ENCODE assay signal across 8 cellular contexts in genomic region chr1:43934279-43934985, GRCh38. TPM values are rescaled to one million over a fixed set of nuclear protein-coding genes. Genes with fewer than 3 reads are reported as not detected.
DNase-seq lines count a peak whose midpoint lies in the region; FAIRE-seq and TF ChIP-seq lines count a peak whose summit lies in the region.

No MANE protein-coding gene starts in this region.

- peak overlapping the region; percentile 44; the same call in 1 of the 2 replicates for H2BK20ac ChIP-seq in H1 (ENCODE audit: low read length)

- H3K4me1 ChIP-seq in H1 (replicated peaks in 1 of 4; ENCODE audit: control insufficient read depth in 3 of 4, insufficient read depth in 4 of 4, low read length in 3 of 4), result peaks cover 14 to 41% (median 35%) of the 10 kb centered on the region in 4 experiments
- peaks cover 11% of the 10 kb centered on the region for H3K4me1 ChIP-seq in mesendoderm (ENCODE audit: control insufficient read depth, low read depth, low read length)
- H3K4me1 ChIP-seq in stomach, result peaks cover 29 to 46% (median 40%) of the 10 kb centered on the region in 4 donors

- H3K56ac ChIP-seq in H1 (replicated peaks; ENCODE audit: insufficient read length, low read depth, low read length), result no peak overlapping the region
- H3K56ac ChIP-seq in mesendoderm (ENCODE audit: low read length), result peak overlapping the region; percentile 85

- H4K20me1 ChIP-seq in H1 (replicated peaks in 1 of 2; ENCODE audit: control insufficient read depth in 1 of 2, insufficient read depth in 2 of 2, low read length in 2 of 2), result peaks cover 7 to 8% of the 10 kb centered on the region in 2 experiments

- peak; percentile 81 for FAIRE-seq in H1 (lab: Jason Lieb, UNC)

- intact Hi-C loops in stomach (cut with DNase I; ENCODE audit: low total_unique reads), result loop anchor here (5.0 kb wide), 1 partner anchor 172 kb away; no protein-coding TSS in a partner anchor

- H3K18ac ChIP-seq in H1 (ENCODE audit: extremely low read depth, low read length), result peak overlapping the region; percentile 92
- H3K18ac ChIP-seq in mesendoderm (ENCODE audit: low read length), result no peak overlapping the region

- peak overlapping the region; percentile 29 for H2BK120ac ChIP-seq in H1 (replicated peaks; ENCODE audit: low read depth, low read length)
- H2BK120ac ChIP-seq in mesendoderm (ENCODE audit: low read depth, low read length), result no peak overlapping the region

- H3K23me2 ChIP-seq in H1 (ENCODE audit: low read depth, low read length), result peaks cover 11% of the 10 kb centered on the region; the same call in 1 of the 2 replicates

- peaks cover 0 to 8% (median 4%) of the 10 kb centered on the region in 4 experiments; a peak in 5 of 7 replicates for H3K27me3 ChIP-seq in H1 (replicated peaks in 1 of 4; ENCODE audit: control insufficient read depth in 3 of 4, extremely low read depth in 1 of 4, insufficient read depth in 3 of 4, low read length in 3 of 4)
- no peaks in the 10 kb centered on the region for H3K27me3 ChIP-seq in mesendoderm (ENCODE audit: insufficient read depth, low read length, poor library complexity)
- peaks cover 0 to 26% (median 25%) of the 10 kb centered on the region in 3 donors for H3K27me3 ChIP-seq in stomach

- H3K9me3 ChIP-seq in H1 (ENCODE audit: insufficient read depth in 2 of 2, low read depth in 1 of 2, low read length in 1 of 2), result no peaks in the 10 kb centered on the region
- no peaks in the 10 kb centered on the region for H3K9me3 ChIP-seq in stomach

- peak overlapping the region; percentile 90 for H2BK12ac ChIP-seq in H1 (ENCODE audit: low read depth, low read length)

- H2BK5ac ChIP-seq in H1 (ENCODE audit: low read depth, low read length) (peak overlapping the region; percentile 85; the same call in 1 of the 2 replicates), mesendoderm (ENCODE audit: low read length) (no peak overlapping the region)

- H4K8ac ChIP-seq in H1 (ENCODE audit: extremely low read depth, insufficient read depth, low read length) (peak overlapping the region; percentile 84; the same call in 1 of the 2 replicates), mesendoderm (ENCODE audit: low read depth, low read length) (no peak overlapping the region)

- H3K14ac ChIP-seq in H1 (ENCODE audit: insufficient read length), result no peak overlapping the region

- H3K27ac ChIP-seq in H1 (ENCODE audit: low read depth, low read length) (no peak overlapping the region), mesendoderm (ENCODE audit: low read depth, low read length) (peak overlapping the region; percentile 3), stomach (peak overlapping the region in 2 of 5 donors; percentile 19 to 76)

- no peak overlapping the region; a peak in 1 of 7 replicates for H3K9ac ChIP-seq in H1 (replicated peaks in 1 of 4; ENCODE audit: extremely low read depth in 1 of 4, low read depth in 3 of 4, low read length in 3 of 4)
- peak overlapping the region; percentile 62 for H3K9ac ChIP-seq in mesendoderm (ENCODE audit: low read length)

- TF ChIP-seq POLR2A in H1 (IDR thresholded peaks at IDR 0.05; ENCODE audit: control extremely low read depth in 1 of 2, low read depth in 2 of 2, low read length in 2 of 2) (no peak), stomach (IDR thresholded peaks at IDR 0.05) (no peak)

- CTCF ChIA-PET in H1 (lab: Charles Lee; ENCODE audit: partially characterized antibody), result interaction anchor here (0.5 to 18.6 kb wide), 98 partner anchors 12 to 953 kb away, joined by 3 to 618 read pairs (median 6); partner anchors contain the start of genes ATP6V0B, CCDC24, DPH2 and IPO13

- H3K4ac ChIP-seq in H1 (replicated peaks; ENCODE audit: insufficient read length, low read depth, low read length) (peak overlapping the region; percentile 45), mesendoderm (ENCODE audit: low read depth, low read length) (no peak overlapping the region)

- POLR2A ChIA-PET in H1 (lab: Charles Lee; ENCODE audit: partially characterized antibody), result interaction anchor here (0.6 to 8.0 kb wide), 19 partner anchors 10 to 283 kb away, joined by 3 to 89 read pairs (median 5); partner anchors contain the start of genes ATP6V0B, IPO13, SLC6A9 and ST3GAL3

- TF ChIP-seq CTCF in AG09319 (IDR thresholded peaks at IDR 0.05; ENCODE audit: low read depth, low read length) (peak; percentile 91), H1 (IDR thresholded peaks at IDR 0.05; ENCODE audit: control extremely low read depth in 1 of 3, insufficient read depth in 1 of 3, low read depth in 1 of 3, low read length in 3 of 3) (peak in 2 of 3 experiments; percentile 97 to 98; a peak in 3 of 4 replicates), stomach (IDR thresholded peaks at IDR 0.05) (peak in 6 of 7 experiments; percentile 19 to 83 (median 76))

- no peak overlapping the region for H3K23ac ChIP-seq in H1 (ENCODE audit: insufficient read length)
- peak overlapping the region; percentile 9 for H3K23ac ChIP-seq in mesendoderm (ENCODE audit: low read length)

- no peaks in the 10 kb centered on the region for H3K79me1 ChIP-seq in H1 (ENCODE audit: low read depth, low read length)
- H3K79me1 ChIP-seq in mesendoderm (ENCODE audit: low read length), result no peaks in the 10 kb centered on the region

- H4K5ac ChIP-seq in H1 (ENCODE audit: insufficient read length, low read depth, low read length) (peak overlapping the region; percentile 63), mesendoderm (ENCODE audit: low read length) (no peak overlapping the region)

- TF ChIP-seq EP300 in H1 (IDR thresholded peaks at IDR 0.05; ENCODE audit: borderline replicate concordance in 1 of 2, low read depth in 2 of 2, low read length in 2 of 2), result 0 out of 3 replicates have a peak, but pooled peaks of 1 of the 2 experiments have one; percentile 36
- no peak for TF ChIP-seq EP300 in stomach (IDR thresholded peaks at IDR 0.05)

- peak overlapping the region; percentile 78 for H4K91ac ChIP-seq in H1 (replicated peaks; ENCODE audit: insufficient read length, low read length)

- peak overlapping the region; percentile 89 to 93 for H3K4me2 ChIP-seq in H1 (ENCODE audit: insufficient read depth in 1 of 2, low read depth in 2 of 2, low read length in 2 of 2)
- no peak overlapping the region for H3K4me2 ChIP-seq in mesendoderm (ENCODE audit: low read length)

- no peak overlapping the region for H2AFZ ChIP-seq in H1 (ENCODE audit: low read length)

- H3K36me3 ChIP-seq in H1 (ENCODE audit: control insufficient read depth in 2 of 4, insufficient read depth in 4 of 4, low read length in 3 of 4) (no peaks in the 10 kb centered on the region; a peak in 1 of 8 replicates), mesendoderm (ENCODE audit: control insufficient read depth, insufficient read depth, low read length) (no peaks in the 10 kb centered on the region), stomach (peaks cover 0 to 9% (median 4%) of the 10 kb centered on the region in 4 donors)

- H3K4me3 ChIP-seq in H1 (ENCODE audit: extremely low read depth in 1 of 4, insufficient read depth in 2 of 4, low read depth in 3 of 4, low read length in 4 of 4), result peak overlapping the region; percentile 57 to 67 (median 62); a peak in 7 of 8 replicates
- no peak overlapping the region for H3K4me3 ChIP-seq in mesendoderm (ENCODE audit: low read length)
- H3K4me3 ChIP-seq in stomach, result peak overlapping the region in 3 of 4 donors; percentile 33 to 52 (median 45)

- DNase-seq in AG09319 (ENCODE audit: extremely low read depth, low read depth) (no peak), H4 (ENCODE audit: low spot score) (peak; percentile 61), NCI-H460 (ENCODE audit: extremely low read depth, low read depth) (peak; percentile 62), H1 (ENCODE audit: low read depth in 1 of 2, low spot score in 2 of 2) (peak; percentile 67 to 94), mesendoderm (peak; percentile 92), stomach (peak; percentile 68), OCI-M2 (lab: John Stamatoyannopoulos, UW; ENCODE audit: unreplicated experiment) (no peak)
- peak; percentile 30 to 42 for DNase-seq in activated CD4-positive, alpha-beta T cell treated with anti-CD3 and anti-CD28 coated beads, Interleukin-2, amount 50 U/mL, for 4 hours

- H2AK5ac ChIP-seq in H1 (ENCODE audit: low read depth, low read length) (no peak overlapping the region; the same call in 1 of the 2 replicates), mesendoderm (ENCODE audit: low read length) (peak overlapping the region; percentile 71)

- TF ChIP-seq RAD21 in H1 (IDR thresholded peaks at IDR 0.05 in 1 of 2, conservative IDR thresholded peaks at IDR 0.05 in 1 of 2; ENCODE audit: low read depth in 2 of 2, low read length in 2 of 2), result peak; percentile 92 to 97

- H3K79me2 ChIP-seq in H1 (ENCODE audit: control insufficient read depth in 1 of 2, insufficient read depth in 2 of 2, low read length in 2 of 2) (no peaks in the 10 kb centered on the region), mesendoderm (ENCODE audit: control insufficient read depth, insufficient read depth, low read length) (no peaks in the 10 kb centered on the region)

- WGBS in H1 (ENCODE audit: extremely low coverage in 1 of 2, insufficient coverage in 1 of 2, insufficient read length in 1 of 2, insufficient replicate concordance in 2 of 2, low coverage in 1 of 2, low lambda C conversion rate in 2 of 2, missing lambda C conversion rate in 1 of 2), 2 experiments, result 37% methylated on average over 7 of the region's 7 CpGs; no CpG with 5 or more reads in 1 of the 2 experiments
- no CpG with 5 or more reads among the region's 7 CpGs for WGBS in mesendoderm (ENCODE audit: extremely low coverage, insufficient coverage, low lambda C conversion rate)
- WGBS in stomach, 5 donors, result 35 to 55% (median 49%) methylated on average over 5 to 7 of the region's 7 CpGs

- peak overlapping the region; percentile 99; the same call in 1 of the 2 replicates for H2BK15ac ChIP-seq in H1 (ENCODE audit: low read length)
- H2BK15ac ChIP-seq in mesendoderm (replicated peaks; ENCODE audit: low read depth), result no peak overlapping the region

RNA-seq across cellular contexts. Expression of gene ARTN, which starts 0.8 kb away (rescaled TPM):
- total RNA-seq in H4 (2014; rRNA removed; shearing (Covaris generic)), result 0.25 TPM in 1 of 2 replicates, not detected in the other
- 9.7 and 10.7 TPM in 2 replicates for total RNA-seq in NCI-H460 (2014; rRNA removed; shearing (Covaris generic))
- 30.1 and 66.4 TPM in 2 replicates for polyA plus RNA-seq in NCI-H460 (2014; cell fraction: nucleus; rRNA removed)
- 22.7 and 23.3 TPM in 2 replicates for total RNA-seq in H1 (2021; fragmentation: NEBNext Ultra II Directional; extraction: Animal tissue kit (Norgen Biotek cat#: 25700))
- polyA plus RNA-seq in H1 (2011; rRNA removed) (13.5 and 17.4 TPM in 2 replicates), stomach (1 to 10 TPM in 1 of 3 donors, under 1 TPM in 1, not detected in 1; 0.44 to 4.8 TPM)
- polyA plus RNA-seq in H1 (2011; cell fraction: cytosol; rRNA removed), result 17.3 TPM
- polyA plus RNA-seq in H1 (2011; cell fraction: nucleus; rRNA removed), result 51.9 TPM
- polyA plus RNA-seq in H1 (2012, experiment 1 of 2), result 9.2 to 17.1 TPM (median 15.6 TPM) in 4 replicates
- polyA plus RNA-seq in H1 (2012, experiment 2 of 2), result 7.0 TPM
- 19.3 TPM for polyA plus RNA-seq in H1 (2013, experiment 1 of 2)
- polyA plus RNA-seq in H1 (2013, experiment 2 of 2), result 19.6 TPM
- polyA minus RNA-seq in H1 (2011; rRNA and poly(A)+ RNA removed), result 2.1 and 5.6 TPM in 2 replicates
- polyA minus RNA-seq in H1 (2011; cell fraction: cytosol; rRNA and poly(A)+ RNA removed), result 13.7 TPM
- polyA minus RNA-seq in H1 (2011; cell fraction: nucleus; rRNA and poly(A)+ RNA removed), result 21.4 TPM
- polyA plus RNA-seq in mesendoderm (2013, experiment 1 of 2), result 4.3 TPM
- polyA plus RNA-seq in mesendoderm (2013, experiment 2 of 2), result 4.4 TPM
- 1 to 10 TPM in 2 of 5 donors, not detected in 3; 1.2 to 4.0 TPM for total RNA-seq in stomach

RNA-seq across cellular contexts. Expression of gene IPO13, which starts 12.3 kb away (rescaled TPM):
- 18.8 and 22.6 TPM in 2 replicates for total RNA-seq in H4 (2014; rRNA removed; shearing (Covaris generic))
- total RNA-seq in NCI-H460 (2014; rRNA removed; shearing (Covaris generic)), result 10.1 and 11.6 TPM in 2 replicates
- polyA plus RNA-seq in NCI-H460 (2014; cell fraction: nucleus; rRNA removed), result 15.0 and 15.2 TPM in 2 replicates
- 20.7 and 23.0 TPM in 2 replicates for total RNA-seq in H1 (2021; fragmentation: NEBNext Ultra II Directional; extraction: Animal tissue kit (Norgen Biotek cat#: 25700))
- polyA plus RNA-seq in H1 (2011; rRNA removed) (27.0 and 29.4 TPM in 2 replicates), stomach (10 to 100 TPM; 14.2 to 26.5 (median 22.6) TPM)
- 21.9 TPM for polyA plus RNA-seq in H1 (2011; cell fraction: cytosol; rRNA removed)
- 39.3 TPM for polyA plus RNA-seq in H1 (2011; cell fraction: nucleus; rRNA removed)
- polyA plus RNA-seq in H1 (2012, experiment 1 of 2), result 17.0 to 24.3 TPM (median 21.8 TPM) in 4 replicates
- polyA plus RNA-seq in H1 (2012, experiment 2 of 2), result 28.0 TPM
- 10.8 TPM for polyA plus RNA-seq in H1 (2013, experiment 1 of 2)
- polyA plus RNA-seq in H1 (2013, experiment 2 of 2), result 10.3 TPM
- 47.8 and 49.9 TPM in 2 replicates for polyA minus RNA-seq in H1 (2011; rRNA and poly(A)+ RNA removed)
- polyA minus RNA-seq in H1 (2011; cell fraction: cytosol; rRNA and poly(A)+ RNA removed), result 19.0 TPM
- polyA minus RNA-seq in H1 (2011; cell fraction: nucleus; rRNA and poly(A)+ RNA removed), result 22.4 TPM
- 10.8 TPM for polyA plus RNA-seq in mesendoderm (2013, experiment 1 of 2)
- polyA plus RNA-seq in mesendoderm (2013, experiment 2 of 2), result 9.7 TPM
- total RNA-seq in stomach, result 10 to 100 TPM in 3 of 5 donors, 1 to 10 TPM in 2; 6.2 to 54.5 (median 15.9) TPM

RNA-seq across cellular contexts. Expression of gene DPH2, which starts 35.4 kb away (rescaled TPM):
- total RNA-seq in H4 (2014; rRNA removed; shearing (Covaris generic)), result 28.5 and 44.1 TPM in 2 replicates
- 28.1 and 28.9 TPM in 2 replicates for total RNA-seq in NCI-H460 (2014; rRNA removed; shearing (Covaris generic))
- polyA plus RNA-seq in NCI-H460 (2014; cell fraction: nucleus; rRNA removed), result 60.8 and 65.8 TPM in 2 replicates
- 64.9 and 65.3 TPM in 2 replicates for total RNA-seq in H1 (2021; fragmentation: NEBNext Ultra II Directional; extraction: Animal tissue kit (Norgen Biotek cat#: 25700))
- polyA plus RNA-seq in H1 (2011; rRNA removed) (92.1 and 163 TPM in 2 replicates), stomach (10 to 100 TPM; 10.2 to 13.7 (median 11.6) TPM)
- polyA plus RNA-seq in H1 (2011; cell fraction: cytosol; rRNA removed), result 86.7 TPM
- polyA plus RNA-seq in H1 (2011; cell fraction: nucleus; rRNA removed), result 239 TPM
- 43.5 to 63.1 TPM (median 52.3 TPM) in 4 replicates for polyA plus RNA-seq in H1 (2012, experiment 1 of 2)
- 81.4 TPM for polyA plus RNA-seq in H1 (2012, experiment 2 of 2)
- polyA plus RNA-seq in H1 (2013, experiment 1 of 2), result 39.0 TPM
- 35.0 TPM for polyA plus RNA-seq in H1 (2013, experiment 2 of 2)
- 74.9 and 79.0 TPM in 2 replicates for polyA minus RNA-seq in H1 (2011; rRNA and poly(A)+ RNA removed)
- polyA minus RNA-seq in H1 (2011; cell fraction: cytosol; rRNA and poly(A)+ RNA removed), result 53.3 TPM
- polyA minus RNA-seq in H1 (2011; cell fraction: nucleus; rRNA and poly(A)+ RNA removed), result 78.0 TPM
- polyA plus RNA-seq in mesendoderm (2013, experiment 1 of 2), result 39.9 TPM
- polyA plus RNA-seq in mesendoderm (2013, experiment 2 of 2), result 39.4 TPM
- total RNA-seq in stomach, result 10 to 100 TPM in 4 of 5 donors, 1 to 10 TPM in 1; 6.4 to 93.2 (median 26.8) TPM

RNA-seq across cellular contexts. Expression of gene ATP6V0B, which starts 40.3 kb away (rescaled TPM):
- total RNA-seq in H4 (2014; rRNA removed; shearing (Covaris generic)), result 193 and 213 TPM in 2 replicates
- 109 and 124 TPM in 2 replicates for total RNA-seq in NCI-H460 (2014; rRNA removed; shearing (Covaris generic))
- polyA plus RNA-seq in NCI-H460 (2014; cell fraction: nucleus; rRNA removed), result 145 and 227 TPM in 2 replicates
- total RNA-seq in H1 (2021; fragmentation: NEBNext Ultra II Directional; extraction: Animal tissue kit (Norgen Biotek cat#: 25700)), result 105 and 106 TPM in 2 replicates
- 302 and 308 TPM in 2 replicates for polyA plus RNA-seq in H1 (2011; rRNA removed)
- polyA plus RNA-seq in H1 (2011; cell fraction: cytosol; rRNA removed), result 184 TPM
- 229 TPM for polyA plus RNA-seq in H1 (2011; cell fraction: nucleus; rRNA removed)
- polyA plus RNA-seq in H1 (2012, experiment 1 of 2), result 67.6 to 121 TPM (median 110 TPM) in 4 replicates
- 213 TPM for polyA plus RNA-seq in H1 (2012, experiment 2 of 2)
- polyA plus RNA-seq in H1 (2013, experiment 1 of 2), result 82.5 TPM
- polyA plus RNA-seq in H1 (2013, experiment 2 of 2), result 103 TPM
- polyA minus RNA-seq in H1 (2011; rRNA and poly(A)+ RNA removed), result 81.0 and 107 TPM in 2 replicates
- 56.4 TPM for polyA minus RNA-seq in H1 (2011; cell fraction: cytosol; rRNA and poly(A)+ RNA removed)
- 57.2 TPM for polyA minus RNA-seq in H1 (2011; cell fraction: nucleus; rRNA and poly(A)+ RNA removed)
- 56.2 TPM for polyA plus RNA-seq in mesendoderm (2013, experiment 1 of 2)
- polyA plus RNA-seq in mesendoderm (2013, experiment 2 of 2), result 55.4 TPM
- total RNA-seq in stomach, result 100 to 1,000 TPM in 1 of 5 donors, 10 to 100 TPM in 4; 32.1 to 142 (median 85.2) TPM
- polyA plus RNA-seq in stomach, result 100 to 1,000 TPM in 2 of 3 donors, 10 to 100 TPM in 1; 94.7 to 188 (median 162) TPM

RNA-seq across cellular contexts. Expression of gene B4GALT2, which starts 44.6 kb away (rescaled TPM):
- total RNA-seq in H4 (2014; rRNA removed; shearing (Covaris generic)), result 87.5 and 92.8 TPM in 2 replicates
- 38.6 and 46.2 TPM in 2 replicates for total RNA-seq in NCI-H460 (2014; rRNA removed; shearing (Covaris generic))
- polyA plus RNA-seq in NCI-H460 (2014; cell fraction: nucleus; rRNA removed), result 73.0 and 79.0 TPM in 2 replicates
- 56.5 and 60.6 TPM in 2 replicates for total RNA-seq in H1 (2021; fragmentation: NEBNext Ultra II Directional; extraction: Animal tissue kit (Norgen Biotek cat#: 25700))
- polyA plus RNA-seq in H1 (2011; rRNA removed) (121 and 152 TPM in 2 replicates), stomach (10 to 100 TPM; 19.9 to 37.4 (median 21.3) TPM)
- polyA plus RNA-seq in H1 (2011; cell fraction: cytosol; rRNA removed), result 73.9 TPM
- 116 TPM for polyA plus RNA-seq in H1 (2011; cell fraction: nucleus; rRNA removed)
- polyA plus RNA-seq in H1 (2012, experiment 1 of 2), result 39.4 to 75.9 TPM (median 64.3 TPM) in 4 replicates
- 69.9 TPM for polyA plus RNA-seq in H1 (2012, experiment 2 of 2)
- 41.5 TPM for polyA plus RNA-seq in H1 (2013, experiment 1 of 2)
- 41.4 TPM for polyA plus RNA-seq in H1 (2013, experiment 2 of 2)
- 37.6 and 38.8 TPM in 2 replicates for polyA minus RNA-seq in H1 (2011; rRNA and poly(A)+ RNA removed)
- 44.5 TPM for polyA minus RNA-seq in H1 (2011; cell fraction: cytosol; rRNA and poly(A)+ RNA removed)
- 39.0 TPM for polyA minus RNA-seq in H1 (2011; cell fraction: nucleus; rRNA and poly(A)+ RNA removed)
- polyA plus RNA-seq in mesendoderm (2013, experiment 1 of 2), result 50.4 TPM
- 49.5 TPM for polyA plus RNA-seq in mesendoderm (2013, experiment 2 of 2)
- total RNA-seq in stomach, result 10 to 100 TPM; 15.2 to 30.9 (median 23.8) TPM

Comparison
In these comparisons a context has a peak if more than half of its experiments do, and no peak if none do; other contexts are left out.
1. DNase-seq: peak in H4 (single experiment), NCI-H460 (single experiment), activated CD4-positive, alpha-beta T cell treated with anti-CD3 and anti-CD28 coated beads, Interleukin-2, amount 50 U/mL, for 4 hours (2 of 2), H1 (2 of 2), mesendoderm (single experiment) and stomach (single experiment); none in AG09319 (single experiment) and OCI-M2 (single experiment).
2. Peak in every context shown above with its lines, with median percentiles within 50 percentile points of each other: CTCF ChIP-seq.